In the genomic region with DNA sequence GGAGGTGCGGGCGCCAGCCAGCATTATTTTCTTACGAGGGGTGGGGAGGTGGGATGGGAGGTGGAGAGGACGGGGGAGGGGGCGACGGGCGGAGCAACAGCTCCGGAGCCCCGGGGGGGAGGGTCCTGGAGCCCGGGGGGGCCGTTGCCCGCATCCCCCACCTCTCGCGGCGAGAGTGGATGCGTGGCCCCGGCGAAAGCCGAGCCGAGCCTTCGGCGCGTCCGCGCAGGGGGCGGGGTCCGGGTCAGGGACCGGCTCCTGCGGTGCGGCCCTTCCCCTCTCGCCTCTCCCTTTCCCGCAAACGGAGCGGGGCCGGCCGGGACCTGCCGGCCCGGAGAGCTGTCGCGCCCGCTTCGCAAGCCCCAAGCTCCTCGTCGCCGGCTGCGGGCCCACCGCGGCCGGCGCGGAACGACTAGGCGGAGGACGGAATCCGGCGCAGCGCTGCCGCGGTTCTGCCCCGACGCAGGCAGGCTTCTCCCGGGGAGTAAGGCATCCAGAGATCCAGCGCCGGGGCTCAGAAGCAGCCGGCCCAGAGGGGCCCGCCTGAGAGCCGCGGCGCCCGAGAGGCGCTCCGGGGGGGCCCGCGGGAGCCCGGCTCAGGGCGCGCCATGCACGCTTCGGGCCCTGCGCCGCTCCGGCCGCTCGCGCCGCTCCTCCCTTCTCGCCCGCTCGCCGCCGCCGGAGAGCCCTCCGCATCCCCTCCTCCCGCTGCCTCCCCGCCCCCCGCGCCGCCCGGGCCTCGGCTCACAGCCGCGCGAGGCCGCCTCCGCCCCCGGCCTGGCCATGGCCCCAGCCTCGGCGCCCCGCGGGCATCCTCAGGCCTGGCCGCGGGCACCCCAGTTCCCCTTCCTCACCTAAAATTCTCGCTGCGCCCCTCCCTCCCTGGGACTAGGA, we compare ENCODE assay signal across 9 cellular contexts. TPM values are rescaled to one million over a fixed set of nuclear protein-coding genes. Genes with fewer than 3 reads are reported as not detected.
DNase-seq lines count a peak whose midpoint lies in the region; ATAC-seq and TF ChIP-seq lines count a peak whose summit lies in the region.
"Had no signal": no experiment of that assay in that cellular context is flagged by ENCODE, and none has a peak within 500 bp of the region (broad histone marks: within the 10 kb centered on the region; RNA-seq: fewer than 3 reads in every experiment).

No MANE protein-coding gene starts in this region.

- peak; percentile 20 for DNase-seq in activated T-cell treated with anti-CD3 and anti-CD28 coated beads, Interleukin-2, amount 50 U/mL, for 1 hour
- DNase-seq in activated T-cell treated with anti-CD3 and anti-CD28 coated beads for 4 hours (no peak), Right ventricle myocardium superior (peak; percentile 56), osteoblast (ENCODE audit: insufficient read length, low spot score, missing footprints) (peak; percentile 93)
- no peak for DNase-seq in activated CD8-positive, alpha-beta T cell treated with anti-CD3 and anti-CD28 coated beads, Interleukin-2, amount 10 ng/mL, durations not matched to agents 7 days and 5 days

- no peaks in the 10 kb centered on the region for H3K9me3 ChIP-seq in osteoblast (ENCODE audit: low read depth, low read length)

- H3K4me3 ChIP-seq in osteoblast (ENCODE audit: insufficient read depth, low read length), result peak overlapping the region; percentile 58

- peak; percentile 49 for ATAC-seq in activated CD8-positive, alpha-beta T cell treated with anti-CD3 and anti-CD28 coated beads, Interleukin-2, amount 10 ng/mL, durations not matched to agents 7 days and 5 days
- ATAC-seq in Right ventricle myocardium superior (ENCODE audit: poor library complexity) (peak; percentile 70), GM18511 (IDR thresholded peaks at IDR 0.05; ENCODE audit: unreplicated experiment) (no peak), HG02610 (IDR thresholded peaks at IDR 0.05; ENCODE audit: unreplicated experiment) (no peak), GM19452 (IDR thresholded peaks at IDR 0.05; ENCODE audit: unreplicated experiment) (no peak)

- H3K36me3 Mint-ChIP-seq in activated CD8-positive, alpha-beta T cell treated with anti-CD3 and anti-CD28 coated beads, Interleukin-2, amount 10 ng/mL, durations not matched to agents 7 days and 5 days (ENCODE audit: low read depth), result no peaks in the 10 kb centered on the region

- CTCF ChIA-PET in activated CD8-positive, alpha-beta T cell treated with anti-CD3 and anti-CD28 coated beads, Interleukin-2, amount 10 ng/mL, durations not matched to agents 7 days and 5 days (lab: Charles Lee), result interaction anchor here (1.2 to 1.5 kb wide), 3 partner anchors 9 to 42 kb away, joined by 5 to 8 read pairs (median 5); no protein-coding TSS in a partner anchor

- H3K9me3 Mint-ChIP-seq in activated CD8-positive, alpha-beta T cell treated with anti-CD3 and anti-CD28 coated beads, Interleukin-2, amount 10 ng/mL, durations not matched to agents 7 days and 5 days (ENCODE audit: insufficient read depth), result no peaks in the 10 kb centered on the region
- H3K9me3 Mint-ChIP-seq: activated naive CD4-positive, alpha-beta T cell treated with anti-CD3 and anti-CD28 coated beads, Interleukin-2, amount 50 U/mL, for 72 hours had no signal

- no peak overlapping the region for H3K27ac Mint-ChIP-seq in activated CD8-positive, alpha-beta T cell treated with anti-CD3 and anti-CD28 coated beads, Interleukin-2, amount 10 ng/mL, durations not matched to agents 7 days and 5 days
- H3K27ac Mint-ChIP-seq: activated naive CD4-positive, alpha-beta T cell treated with anti-CD3 and anti-CD28 coated beads, Interleukin-2, amount 50 U/mL, for 72 hours had no signal

- no peaks in the 10 kb centered on the region for H3K36me3 ChIP-seq in osteoblast (ENCODE audit: insufficient read depth, low read length)

- POLR2A ChIA-PET in activated CD8-positive, alpha-beta T cell treated with anti-CD3 and anti-CD28 coated beads, Interleukin-2, amount 10 ng/mL, durations not matched to agents 7 days and 5 days (lab: Charles Lee), result no interaction called here

- no peaks in the 10 kb centered on the region for H3K4me1 ChIP-seq in osteoblast (ENCODE audit: insufficient read depth, low read length)

- peaks cover 67% of the 10 kb centered on the region for H3K27me3 ChIP-seq in osteoblast (ENCODE audit: insufficient read depth, low read length)

- H3K4me1 Mint-ChIP-seq in activated CD8-positive, alpha-beta T cell treated with anti-CD3 and anti-CD28 coated beads, Interleukin-2, amount 10 ng/mL, durations not matched to agents 7 days and 5 days (ENCODE audit: low read depth), result no peaks in the 10 kb centered on the region

- no peak overlapping the region for H3K4me3 Mint-ChIP-seq in activated CD8-positive, alpha-beta T cell treated with anti-CD3 and anti-CD28 coated beads, Interleukin-2, amount 10 ng/mL, durations not matched to agents 7 days and 5 days

- H4K20me1 ChIP-seq in osteoblast (ENCODE audit: insufficient read depth, low read length), result no peaks in the 10 kb centered on the region

- no peak for TF ChIP-seq CTCF in osteoblast (IDR thresholded peaks at IDR 0.05; ENCODE audit: extremely low read depth, low read depth, low read length)

- H3K4me2 ChIP-seq in osteoblast (ENCODE audit: insufficient read depth, low read length), result peak overlapping the region; percentile 65

- no peaks in the 10 kb centered on the region for H3K79me2 ChIP-seq in osteoblast (ENCODE audit: insufficient read depth, low read length)

- H2AFZ ChIP-seq in osteoblast (ENCODE audit: low read length), result peak overlapping the region; percentile 22

- intact Hi-C loops in Right ventricle myocardium superior (cut with DNase I), result loop anchor here (5.0 kb wide), 2 partner anchors 37 to 117 kb away; no protein-coding TSS in a partner anchor

- H3K27me3 Mint-ChIP-seq in activated CD8-positive, alpha-beta T cell treated with anti-CD3 and anti-CD28 coated beads, Interleukin-2, amount 10 ng/mL, durations not matched to agents 7 days and 5 days (ENCODE audit: low read depth), result peaks cover 52% of the 10 kb centered on the region

- no peak overlapping the region for H3K27ac ChIP-seq in osteoblast (ENCODE audit: low read depth, low read length)

RNA-seq across cellular contexts. Expression of gene ADCY5, which starts 0.4 kb away (rescaled TPM):
- total RNA-seq in activated CD8-positive, alpha-beta T cell treated with anti-CD3 and anti-CD28 coated beads, Interleukin-2, amount 10 ng/mL, durations not matched to agents 7 days and 5 days, result not detected
- total RNA-seq in Right ventricle myocardium superior (225 TPM), osteoblast (0.59 and 0.72 TPM in 2 replicates)
- total RNA-seq: activated naive CD4-positive, alpha-beta T cell treated with anti-CD3 and anti-CD28 coated beads, Interleukin-2, amount 50 U/mL, for 72 hours had no signal

Comparison
In these comparisons a context has a peak if more than half of its experiments do, and no peak if none do; other contexts are left out.
1. DNase-seq: peak in activated T-cell treated with anti-CD3 and anti-CD28 coated beads, Interleukin-2, amount 50 U/mL, for 1 hour (single experiment), Right ventricle myocardium superior (single experiment) and osteoblast (single experiment); none in activated T-cell treated with anti-CD3 and anti-CD28 coated beads for 4 hours (single experiment) and activated CD8-positive, alpha-beta T cell treated with anti-CD3 and anti-CD28 coated beads, Interleukin-2, amount 10 ng/mL, durations not matched to agents 7 days and 5 days (single experiment).
2. ATAC-seq: peak in activated CD8-positive, alpha-beta T cell treated with anti-CD3 and anti-CD28 coated beads, Interleukin-2, amount 10 ng/mL, durations not matched to agents 7 days and 5 days (single experiment) and Right ventricle myocardium superior (single experiment); none in GM18511 (single experiment), HG02610 (single experiment) and GM19452 (single experiment).
3. RNA of gene ADCY5, which starts 0.4 kb away (total RNA-seq): 225 TPM in Right ventricle myocardium superior (single experiment); 0.59 to 0.72 TPM in osteoblast and not detected in activated CD8-positive, alpha-beta T cell treated with anti-CD3 and anti-CD28 coated beads, Interleukin-2, amount 10 ng/mL, durations not matched to agents 7 days and 5 days; every median in the first group is over 100 times any median in the second.